ENCODE assay signal across 28 cellular contexts in genomic region chr3:62863648-62864047, GRCh38. TPM values are rescaled to one million over a fixed set of nuclear protein-coding genes. Genes with fewer than 3 reads are reported as not detected.
"Had no signal": no experiment of that assay in that cellular context is flagged by ENCODE, and none has a peak within 500 bp of the region (broad histone marks: within the 10 kb centered on the region; RNA-seq: fewer than 3 reads in every experiment).

No MANE protein-coding gene starts in this region.

- H3K27me3 ChIP-seq: brain microvascular endothelial cell, cardiac muscle cell had no signal

- ATAC-seq: activated CD4-positive, CD25-positive, alpha-beta regulatory T cell treated with anti-CD3 and anti-CD28 coated beads, Interleukin-2, amount 50 U/mL, for 24 hours; activated CD8-positive, alpha-beta T cell treated with anti-CD3 and anti-CD28 coated beads for 36 hours; activated T-cell treated with anti-CD3 and anti-CD28 coated beads, Interleukin-2, amount 50 U/mL, for 72 hours; PC-3; T-cell had no signal

- H3K4me3 Mint-ChIP-seq: activated CD8-positive, alpha-beta T cell treated with anti-CD3 and anti-CD28 coated beads for 36 hours; activated naive CD4-positive, alpha-beta T cell treated with anti-CD3 and anti-CD28 coated beads, Interleukin-2, amount 10 ng/mL, durations not matched to agents 7 days and 5 days; activated naive CD8-positive, alpha-beta T cell treated with anti-CD3 and anti-CD28 coated beads for 36 hours; activated T-cell treated with anti-CD3 and anti-CD28 coated beads, Interleukin-2, amount 50 U/mL, for 72 hours; T-cell had no signal

- H3K4me1 Mint-ChIP-seq: activated naive CD4-positive, alpha-beta T cell treated with anti-CD3 and anti-CD28 coated beads, Interleukin-2, amount 10 ng/mL, durations not matched to agents 7 days and 5 days; activated naive CD8-positive, alpha-beta T cell treated with anti-CD3 and anti-CD28 coated beads for 36 hours; T-cell had no signal

- H3K27ac Mint-ChIP-seq: activated CD8-positive, alpha-beta T cell treated with anti-CD3 and anti-CD28 coated beads for 36 hours; activated naive CD4-positive, alpha-beta T cell treated with anti-CD3 and anti-CD28 coated beads, Interleukin-2, amount 10 ng/mL, durations not matched to agents 7 days and 5 days; activated naive CD8-positive, alpha-beta T cell treated with anti-CD3 and anti-CD28 coated beads for 36 hours; activated T-cell treated with anti-CD3 and anti-CD28 coated beads, Interleukin-2, amount 50 U/mL, for 72 hours; activated T-helper 2 cell treated with anti-CD3 and anti-CD28 coated beads, Interferon-gamma antibody, Interleukin-2, Interleukin-4, amounts not matched to agents 10 μg/mL and 5 μg/mL and 100 μg/mL, durations not matched to agents 14 hours and 24 hours and 36 hours; T-cell had no signal

- H3K36me3 Mint-ChIP-seq: activated naive CD4-positive, alpha-beta T cell treated with anti-CD3 and anti-CD28 coated beads, Interleukin-2, amount 10 ng/mL, durations not matched to agents 7 days and 5 days; activated naive CD8-positive, alpha-beta T cell treated with anti-CD3 and anti-CD28 coated beads for 36 hours; T-cell had no signal

- H3K9me3 Mint-ChIP-seq: activated CD8-positive, alpha-beta T cell treated with anti-CD3 and anti-CD28 coated beads for 36 hours; activated naive CD4-positive, alpha-beta T cell treated with anti-CD3 and anti-CD28 coated beads, Interleukin-2, amount 10 ng/mL, durations not matched to agents 7 days and 5 days; activated T-helper 2 cell treated with anti-CD3 and anti-CD28 coated beads, Interferon-gamma antibody, Interleukin-2, Interleukin-4, amounts not matched to agents 10 μg/mL and 5 μg/mL and 100 μg/mL, durations not matched to agents 14 hours and 24 hours and 36 hours had no signal

- H3K27me3 Mint-ChIP-seq: activated CD8-positive, alpha-beta T cell treated with anti-CD3 and anti-CD28 coated beads for 36 hours; activated naive CD4-positive, alpha-beta T cell treated with anti-CD3 and anti-CD28 coated beads, Interleukin-2, amount 10 ng/mL, durations not matched to agents 7 days and 5 days; T-cell had no signal

- H3K36me3 ChIP-seq: brain microvascular endothelial cell, cardiac muscle cell had no signal

- FAIRE-seq: RCC 7860, TTC549 had no signal

- H3K4me3 ChIP-seq: cardiac muscle cell had no signal

- DNase-seq: activated CD4-positive, alpha-beta T cell treated with anti-CD3 and anti-CD28 coated beads for 4 hours; activated CD8-positive, alpha-beta memory T cell treated with anti-CD3 and anti-CD28 coated beads, Interleukin-2, amount 50 U/mL, for 4 hours; activated CD8-positive, alpha-beta T cell treated with anti-CD3 and anti-CD28 coated beads for 36 hours; activated gamma-delta T cell treated with Interleukin-2 at 50 U/mL for 16 hours; activated naive CD4-positive, alpha-beta T cell treated with anti-CD3 and anti-CD28 coated beads, Interleukin-2, amount 10 ng/mL, durations not matched to agents 7 days and 5 days; activated naive CD8-positive, alpha-beta T cell treated with anti-CD3 and anti-CD28 coated beads for 36 hours; activated T-cell treated with anti-CD3 and anti-CD28 coated beads, Interleukin-2, amount 50 U/mL, for 72 hours; brain microvascular endothelial cell; NCI-H1092; NCI-H1417 treated with DMSO at 0.1 percent for 48 hours; NCI-H1694; NCI-H2029; NCI-H2107; NCI-H2171 treated with DMSO at 0.1 percent for 48 hours; NCI-H345; NCI-H510A; NCI-H82; PC-3; SHP77; T-cell; T-helper 2 cell; T1000 had no signal

- H3K27ac ChIP-seq: brain microvascular endothelial cell, cardiac muscle cell had no signal

RNA-seq across cellular contexts. Expression of gene CADPS, which starts 11.6 kb away (rescaled TPM):
- total RNA-seq: activated CD8-positive, alpha-beta T cell treated with anti-CD3 and anti-CD28 coated beads for 36 hours; activated naive CD8-positive, alpha-beta T cell treated with anti-CD3 and anti-CD28 coated beads for 36 hours; activated T-cell treated with anti-CD3 and anti-CD28 coated beads, Interleukin-2, amount 50 U/mL, for 72 hours; activated T-helper 2 cell treated with anti-CD3 and anti-CD28 coated beads, Interferon-gamma antibody, Interleukin-2, Interleukin-4, amounts not matched to agents 10 μg/mL and 5 μg/mL and 100 μg/mL, durations not matched to agents 14 hours and 24 hours and 36 hours; PC-3; SK-MEL-5 had no signal
